In genomic region chr6:111724505-111724904, GRCh38 we compare ENCODE assay signal across 8 cellular contexts.
A peak's percentile ranks its signal among the peaks of the same experiment; 100 is the strongest.
DNase-seq lines count a peak whose midpoint lies in the region; ATAC-seq, FAIRE-seq and TF ChIP-seq lines count a peak whose summit lies in the region.

No MANE protein-coding gene starts in this region.

- TF ChIP-seq CTCF in natural killer cell (IDR thresholded peaks at IDR 0.05) (no peak), H9 (conservative IDR thresholded peaks at IDR 0.05) (no peak)

- H2BK20ac ChIP-seq in H9 (ENCODE audit: low read depth, low read length, poor library complexity, severe bottlenecking) = no peak overlapping the region

- H3K27me3 Mint-ChIP-seq in natural killer cell (ENCODE audit: low read depth in 2 of 2) = no peaks in the 10 kb centered on the region
- no peaks in the 10 kb centered on the region for H3K27me3 Mint-ChIP-seq in H9 (ENCODE audit: low read depth)

- ATAC-seq in GM18907 (IDR thresholded peaks at IDR 0.05; ENCODE audit: unreplicated experiment) (peak; percentile 97), HG02763 (IDR thresholded peaks at IDR 0.05; ENCODE audit: unreplicated experiment) (peak; percentile 98), natural killer cell (peak; percentile 40 to 57 (median 46))

- intact Hi-C loops in natural killer cell (cut with micrococcal nuclease) = no loop called here

- no peak overlapping the region for H3K23ac ChIP-seq in H9 (ENCODE audit: insufficient read length, low read depth, low read length)

- no peak overlapping the region for H4K91ac ChIP-seq in H9 (ENCODE audit: insufficient read length, low read depth, low read length)

- H3T11ph ChIP-seq in H9 (ENCODE audit: low read length) = no peak overlapping the region

- H3K27ac Mint-ChIP-seq in natural killer cell = peak overlapping the region; percentile 90 to 100
- no peak overlapping the region for H3K27ac Mint-ChIP-seq in H9

- H3K79me1 ChIP-seq in H9 (ENCODE audit: insufficient read depth, low read depth, low read length, poor library complexity, severe bottlenecking) = peaks cover 8% of the 10 kb centered on the region

- no peak overlapping the region for H2BK5ac ChIP-seq in H9 (ENCODE audit: insufficient read length, low read length)

- H3K4me3 Mint-ChIP-seq in natural killer cell (peak overlapping the region; percentile 85), H9 (no peak overlapping the region)

- no peak overlapping the region for H3K14ac ChIP-seq in H9 (ENCODE audit: insufficient read depth, low read length)

- no peak overlapping the region for H3K27ac ChIP-seq in H9 (ENCODE audit: insufficient read length, low read depth, low read length)

- H3K79me2 ChIP-seq in H9 (ENCODE audit: insufficient read depth, low read length) = no peaks in the 10 kb centered on the region

- no peaks in the 10 kb centered on the region for H3K23me2 ChIP-seq in H9 (ENCODE audit: insufficient read length, low read depth, low read length, poor library complexity, severe bottlenecking)

- H3K36me3 Mint-ChIP-seq in natural killer cell = peaks cover 6% of the 10 kb centered on the region
- no peaks in the 10 kb centered on the region; a peak in 2 of 7 replicates for H3K36me3 Mint-ChIP-seq in H9 (ENCODE audit: insufficient read depth in 1 of 3, low read depth in 3 of 3)

- no CpG with 5 or more reads among the region's 3 CpGs for WGBS in H9 (ENCODE audit: extremely low coverage, insufficient read length, low lambda C conversion rate)

- H2AFZ ChIP-seq in H9 (ENCODE audit: low read length) = no peak overlapping the region

- no peak overlapping the region for H2BK12ac ChIP-seq in H9 (ENCODE audit: insufficient read length, low read depth, low read length)

- no peak overlapping the region for H2BK120ac ChIP-seq in H9 (ENCODE audit: low read depth, low read length, poor library complexity, severe bottlenecking)

- H3K4me1 Mint-ChIP-seq in natural killer cell (peaks cover 88 to 96% of the 10 kb centered on the region in 2 donors), H9 (peaks cover 0 to 2% of the 10 kb centered on the region in 2 experiments; a peak in 1 of 4 replicates)

- H3K9me3 Mint-ChIP-seq in natural killer cell (no peaks in the 10 kb centered on the region), H9 (no peaks in the 10 kb centered on the region)

- H3K4me1 ChIP-seq in H9 (ENCODE audit: insufficient read depth, low read length) = no peaks in the 10 kb centered on the region; the same call in 1 of the 2 replicates

- no peak overlapping the region for H3K4me2 ChIP-seq in H9 (ENCODE audit: insufficient read depth, insufficient read length, low read length)

- H3K9ac ChIP-seq in H9 (ENCODE audit: extremely low read depth, insufficient read length, low read length) = no peak overlapping the region

- FAIRE-seq in RCC 7860 (lab: Jason Lieb, UNC) = no peak

- H3K9me3 ChIP-seq in H9 (ENCODE audit: control insufficient read depth, low read depth, low read length) = no peaks in the 10 kb centered on the region

- no peak overlapping the region for H3K4ac ChIP-seq in H9 (ENCODE audit: low read depth, low read length)

- no peak overlapping the region for H4K5ac ChIP-seq in H9 (ENCODE audit: insufficient read length, low read depth, low read length)

- no peak overlapping the region for H2BK15ac ChIP-seq in H9 (ENCODE audit: low read depth, low read length)

- H3K18ac ChIP-seq in H9 (ENCODE audit: insufficient read length, low read depth, low read length) = no peak overlapping the region

- no peak overlapping the region for H3K56ac ChIP-seq in H9 (ENCODE audit: insufficient read length, low read depth, low read length)

- no peaks in the 10 kb centered on the region for H4K20me1 ChIP-seq in H9 (ENCODE audit: control insufficient read depth, insufficient read depth, insufficient read length)

- DNase-seq in NOMO-1 treated with dmso at 0.1 percent for 144 hours (lab: John Stamatoyannopoulos, UW; ENCODE audit: unreplicated experiment) (peak; percentile 77), natural killer cell (no peak), NCI-H2171 treated with DMSO at 0.1 percent for 48 hours (lab: John Stamatoyannopoulos, UW) (no peak), H9 (no peak), RCC 7860 (ENCODE audit: low spot score) (no peak), foreskin melanocyte (no peak)

- H3K27me3 ChIP-seq in H9 (ENCODE audit: insufficient read depth, low read length) = no peaks in the 10 kb centered on the region

- no peak overlapping the region for H2AK5ac ChIP-seq in H9 (ENCODE audit: insufficient read length, low read length)

- H4K8ac ChIP-seq in H9 (replicated peaks; ENCODE audit: insufficient read length, low read depth, low read length) = no peak overlapping the region

Comparison
In these comparisons a context has a peak if more than half of its experiments do, and no peak if none do; other contexts are left out.
1. ATAC-seq: peak in every context shown above with its lines; median percentile 98 in HG02763; 97 in GM18907; 46 in natural killer cell.
2. H3K27ac Mint-ChIP-seq: peak in natural killer cell (2 of 2); none in H9 (0 of 3).